ENCODE assay signal across 8 cellular contexts in the genomic region with DNA sequence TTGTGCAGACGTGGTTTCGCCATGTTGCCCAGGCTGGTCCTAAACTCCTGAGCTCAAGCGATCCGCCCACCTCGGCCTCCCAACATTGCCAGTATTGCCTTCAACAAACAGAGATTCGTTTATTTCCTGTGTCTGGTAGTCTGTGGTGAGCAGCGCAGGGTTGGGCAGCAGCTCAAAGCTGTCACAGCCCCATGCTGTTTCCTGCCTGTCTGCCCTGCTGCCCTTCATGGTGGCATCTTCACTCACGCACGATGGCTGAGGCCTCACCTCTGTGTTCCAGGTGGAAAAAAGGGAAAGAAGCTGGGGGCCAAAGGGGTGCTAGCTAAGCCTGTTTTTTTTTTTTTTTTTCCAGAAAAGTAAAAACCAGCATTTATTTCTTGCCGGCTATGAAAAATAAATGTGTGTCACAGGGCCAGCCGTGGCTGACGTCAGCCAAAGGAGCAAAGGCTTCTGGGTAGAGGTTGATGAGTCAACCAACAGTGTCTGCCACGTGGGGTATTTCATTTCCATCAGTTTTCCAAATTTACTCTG. TPM values are rescaled to one million over a fixed set of nuclear protein-coding genes. Genes with fewer than 3 reads are reported as not detected.
DNase-seq lines count a peak whose midpoint lies in the region; ATAC-seq lines count a peak whose summit lies in the region.

No MANE protein-coding gene starts in this region.

- H3K9me3 Mint-ChIP-seq in activated naive CD4-positive, alpha-beta T cell treated with anti-CD3 and anti-CD28 coated beads, Interleukin-2, amount 50 U/mL, for 72 hours: no peaks in the 10 kb centered on the region

- intact Hi-C loops in right cardiac atrium (cut with DNase I): no loop called here
- intact Hi-C loops in posterior vena cava (cut with DNase I): no loop called here

- H3K36me3 Mint-ChIP-seq in activated naive CD4-positive, alpha-beta T cell treated with anti-CD3 and anti-CD28 coated beads, Interleukin-2, amount 50 U/mL, for 72 hours: peaks cover 0 to 19% of the 10 kb centered on the region in 2 donors

- H3K9me3 ChIP-seq in right cardiac atrium (ENCODE audit: control insufficient read depth, low read length): no peaks in the 10 kb centered on the region

- H3K4me3 ChIP-seq in right cardiac atrium (ENCODE audit: low read length) (no peak overlapping the region), H7 (ENCODE audit: insufficient read depth, low read depth, low read length) (no peak overlapping the region)

- H3K36me3 ChIP-seq in H7 (replicated peaks; ENCODE audit: control insufficient read depth, insufficient read depth, low read length): no peaks in the 10 kb centered on the region; the same call in none of the 2 replicates

- H3K4me1 ChIP-seq in right cardiac atrium (ENCODE audit: control insufficient read depth, insufficient read depth, low read length): peaks cover 2% of the 10 kb centered on the region

- WGBS in right cardiac atrium: 51% methylated on average over 13 of the region's 13 CpGs

- H3K27me3 ChIP-seq in right cardiac atrium (ENCODE audit: control insufficient read depth, insufficient read depth): no peaks in the 10 kb centered on the region
- H3K27me3 ChIP-seq in H7 (ENCODE audit: control insufficient read depth, insufficient read depth, low read length): no peaks in the 10 kb centered on the region

- DNase-seq in EH (ENCODE audit: low read depth) (peak; percentile 58), SW480 (ENCODE audit: low spot score) (peak; percentile 67), right cardiac atrium (peak in 2 of 3 donors; percentile 62 to 78), H7 (no peak), posterior vena cava (ENCODE audit: low spot score) (no peak)
- DNase-seq in activated naive CD4-positive, alpha-beta T cell treated with anti-CD3 and anti-CD28 coated beads, Interleukin-2, amount 50 U/mL, for 72 hours (ENCODE audit: low spot score in 2 of 2): peak; percentile 50 to 81
- peak; percentile 49 to 64 (median 59) for DNase-seq in stimulated activated CD4-positive, alpha-beta T cell treated with anti-CD3 and anti-CD28 coated beads, TNF-alpha, amount 100 ng/mL, for 1 hour (ENCODE audit: low read depth in 3 of 3, low spot score in 1 of 3)

- ATAC-seq in activated naive CD4-positive, alpha-beta T cell treated with anti-CD3 and anti-CD28 coated beads, Interleukin-2, amount 50 U/mL, for 72 hours: peak; percentile 95 to 98
- ATAC-seq in right cardiac atrium: peak; percentile 52
- no peak for ATAC-seq in GM21360 (IDR thresholded peaks at IDR 0.05; ENCODE audit: unreplicated experiment)

- H3K27ac Mint-ChIP-seq in activated naive CD4-positive, alpha-beta T cell treated with anti-CD3 and anti-CD28 coated beads, Interleukin-2, amount 50 U/mL, for 72 hours: peak overlapping the region; percentile 95 to 97

- H3K27ac ChIP-seq in right cardiac atrium (ENCODE audit: low read length): peak overlapping the region; percentile 30

RNA-seq across cellular contexts. Expression of a gene that starts 28.8 kb away (rescaled TPM):
- 10 to 100 TPM; 17.8 to 50.8 TPM for total RNA-seq in activated naive CD4-positive, alpha-beta T cell treated with anti-CD3 and anti-CD28 coated beads, Interleukin-2, amount 50 U/mL, for 72 hours
- total RNA-seq in right cardiac atrium: 10 to 100 TPM; 15.3 to 17.3 (median 16.4) TPM
- polyA plus RNA-seq in right cardiac atrium: 12.0 TPM
- 8.2 and 9.7 TPM in 2 replicates for total RNA-seq in H7 (2014; rRNA removed; shearing (Covaris generic))
- total RNA-seq in posterior vena cava: 10 to 100 TPM; 19.3 to 21.7 TPM

RNA-seq across cellular contexts. Expression of a gene that starts 53.2 kb away (rescaled TPM):
- total RNA-seq in activated naive CD4-positive, alpha-beta T cell treated with anti-CD3 and anti-CD28 coated beads, Interleukin-2, amount 50 U/mL, for 72 hours: 10 to 100 TPM; 44.8 to 48.0 TPM
- 10 to 100 TPM; 59.5 to 83.5 (median 68.7) TPM for total RNA-seq in right cardiac atrium
- polyA plus RNA-seq in right cardiac atrium: 32.6 TPM
- total RNA-seq in H7 (2014; rRNA removed; shearing (Covaris generic)): 54.8 and 57.2 TPM in 2 replicates
- total RNA-seq in posterior vena cava: 10 to 100 TPM; 25.4 to 36.4 TPM

Comparison
In these comparisons a context has a peak if more than half of its experiments do, and no peak if none do; other contexts are left out.
1. DNase-seq: peak in EH (single experiment), SW480 (single experiment), activated naive CD4-positive, alpha-beta T cell treated with anti-CD3 and anti-CD28 coated beads, Interleukin-2, amount 50 U/mL, for 72 hours (2 of 2), right cardiac atrium (2 of 3) and stimulated activated CD4-positive, alpha-beta T cell treated with anti-CD3 and anti-CD28 coated beads, TNF-alpha, amount 100 ng/mL, for 1 hour (3 of 3); none in H7 (single experiment) and posterior vena cava (single experiment).